In the genomic region with DNA sequence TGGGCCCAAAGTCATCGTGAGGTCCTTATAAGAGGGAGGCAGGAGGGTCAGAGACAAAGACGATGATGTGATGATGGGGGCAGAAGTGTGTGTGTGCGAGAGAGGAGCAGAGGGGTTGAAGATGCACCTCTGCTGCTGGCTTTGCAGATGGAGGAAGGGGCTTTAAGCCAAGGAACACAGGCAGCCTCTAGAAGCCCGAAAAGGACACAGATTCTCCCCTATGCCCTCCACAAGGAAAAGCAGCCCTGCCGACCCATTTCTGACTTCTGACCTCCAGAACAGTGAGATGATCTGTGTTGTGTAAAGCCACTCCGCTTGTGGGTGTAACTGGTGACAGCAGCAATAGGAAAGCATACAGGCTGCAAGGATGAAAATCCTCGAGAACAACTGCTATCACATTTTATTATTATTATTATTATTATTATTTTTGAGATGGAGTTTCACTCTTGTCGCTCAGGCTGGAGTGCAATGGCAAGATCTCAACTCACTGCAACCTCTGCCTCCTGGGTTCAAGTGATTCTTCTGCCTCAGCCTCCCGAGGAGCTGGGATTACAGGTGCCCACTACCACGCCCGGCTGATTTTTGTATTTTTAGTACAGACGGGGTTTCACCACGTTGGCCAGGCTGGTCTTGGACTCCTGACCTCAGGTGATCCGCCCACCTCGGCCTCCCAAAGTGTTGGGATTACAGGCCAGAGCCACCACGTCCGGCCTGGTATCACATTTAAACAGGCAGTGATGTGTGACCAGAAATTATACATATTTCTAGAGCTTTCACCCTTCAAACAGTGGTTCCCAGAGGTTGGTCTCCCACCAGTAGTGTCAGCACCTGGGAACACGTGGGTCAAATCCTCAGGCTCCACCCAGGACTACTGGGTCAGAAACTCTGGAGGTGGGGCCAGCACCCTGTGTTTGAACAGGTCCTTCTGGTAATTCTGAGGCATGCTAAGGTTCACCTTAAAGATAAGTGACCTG, we compare ENCODE assay signal across 16 cellular contexts.
"Had no signal": no experiment of that assay in that cellular context is flagged by ENCODE, and none has a peak within 500 bp of the region (broad histone marks: within the 10 kb centered on the region; RNA-seq: fewer than 3 reads in every experiment).

No MANE protein-coding gene starts in this region.

- H3K79me2 ChIP-seq: parathyroid adenoma had no signal

- H3K4me1 Mint-ChIP-seq: immature natural killer cell had no signal

- H2AFZ ChIP-seq: parathyroid adenoma had no signal

- H3K36me3 Mint-ChIP-seq: brain, immature natural killer cell, naive B cell had no signal

- ATAC-seq: activated CD8-positive, alpha-beta T cell treated with anti-CD3 and anti-CD28 coated beads for 36 hours; T-helper 17 cell had no signal

- H3K9me3 Mint-ChIP-seq: activated CD8-positive, alpha-beta T cell treated with anti-CD3 and anti-CD28 coated beads for 36 hours; immature natural killer cell; naive B cell had no signal

- H3K4me3 Mint-ChIP-seq: activated CD8-positive, alpha-beta T cell treated with anti-CD3 and anti-CD28 coated beads for 36 hours; brain; immature natural killer cell; naive B cell; T-helper 17 cell had no signal

- DNase-seq: activated CD8-positive, alpha-beta T cell treated with anti-CD3 and anti-CD28 coated beads for 36 hours; activated naive CD4-positive, alpha-beta T cell treated with anti-CD3 and anti-CD28 coated beads, Interleukin-2, amount 50 U/mL, for 16 hours; cerebellar nuclear complex; dorsolateral prefrontal cortex; immature natural killer cell; naive B cell; T-helper 17 cell; thyroid gland had no signal

- H3K27ac ChIP-seq: adrenal gland, esophagus muscularis mucosa, parathyroid adenoma, thyroid gland, vagina had no signal

- H3K27ac Mint-ChIP-seq: activated CD8-positive, alpha-beta T cell treated with anti-CD3 and anti-CD28 coated beads for 36 hours; naive B cell; T-helper 17 cell had no signal

- H3K27me3 Mint-ChIP-seq: activated CD8-positive, alpha-beta T cell treated with anti-CD3 and anti-CD28 coated beads for 36 hours; brain; T-helper 17 cell had no signal

- H3K9ac ChIP-seq: parathyroid adenoma had no signal

- H3K27me3 ChIP-seq: adrenal gland, dorsolateral prefrontal cortex, esophagus muscularis mucosa, thyroid gland, vagina had no signal

- FAIRE-seq: endometrium, TTC549 had no signal

- H3K4me3 ChIP-seq: adrenal gland, dorsolateral prefrontal cortex, esophagus muscularis mucosa, lung, thyroid gland, vagina had no signal

- H3K9me3 ChIP-seq: adrenal gland, esophagus muscularis mucosa, thyroid gland, vagina had no signal

- H3K36me3 ChIP-seq: adrenal gland, esophagus muscularis mucosa, thyroid gland, vagina had no signal
